Comparison of ENCODE assay signal across 8 cellular contexts in the genomic region with DNA sequence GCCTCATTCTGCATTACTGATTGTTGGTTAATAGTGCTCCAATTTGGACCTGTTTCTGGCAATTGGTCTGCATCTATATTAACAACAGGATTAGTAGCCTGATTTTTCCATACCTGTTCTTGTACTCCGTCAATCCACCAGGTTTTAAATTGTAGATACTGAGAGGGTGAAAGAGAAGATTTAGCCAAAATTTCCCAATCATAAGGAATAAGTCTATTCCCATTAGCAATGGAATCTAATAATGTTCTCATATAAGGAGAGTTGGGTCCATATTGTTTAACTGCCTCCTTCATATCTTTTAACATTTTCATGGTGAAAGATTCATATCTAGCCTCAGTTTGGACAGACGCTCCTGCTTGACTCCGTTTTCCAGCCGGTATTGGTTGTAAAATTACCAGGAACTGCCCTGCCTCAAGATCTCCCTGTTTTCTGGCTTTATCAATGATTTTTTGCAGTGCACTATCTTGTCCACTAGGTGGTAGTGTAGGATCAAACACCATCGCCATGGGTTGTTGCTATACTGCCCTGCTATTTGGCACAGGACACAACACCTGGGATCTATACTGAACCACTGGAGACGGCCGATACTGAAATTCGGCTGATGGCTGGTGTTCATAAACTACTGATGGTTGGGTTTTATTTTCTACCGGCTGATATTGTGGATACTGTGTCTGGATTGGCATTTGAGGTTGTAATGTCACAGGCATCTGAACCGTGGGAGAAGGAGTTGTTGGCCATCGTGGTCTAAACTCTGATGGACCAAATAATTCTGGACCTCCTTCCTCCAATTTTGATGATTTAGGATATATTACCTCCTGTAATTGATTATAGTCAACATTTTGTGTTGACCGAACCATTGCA. TPM values are rescaled to one million over a fixed set of nuclear protein-coding genes. Genes with fewer than 3 reads are reported as not detected.
DNase-seq lines count a peak whose midpoint lies in the region; ATAC-seq and TF ChIP-seq lines count a peak whose summit lies in the region.

No MANE protein-coding gene starts in this region.

- no peaks in the 10 kb centered on the region for H3K4me1 ChIP-seq in mucosa of descending colon (ENCODE audit: low read depth)

- H3K9me3 ChIP-seq in mucosa of descending colon: no peaks in the 10 kb centered on the region

- intact Hi-C loops in mucosa of descending colon (cut with DNase I, micrococcal nuclease): no loop called here

- no peaks in the 10 kb centered on the region for H3K36me3 ChIP-seq in mucosa of descending colon (ENCODE audit: low read depth)

- H3K4me1 Mint-ChIP-seq in endothelial cell (ENCODE audit: unreplicated experiment): no peaks in the 10 kb centered on the region

- H3K27ac Mint-ChIP-seq in endothelial cell (ENCODE audit: unreplicated experiment): no peak overlapping the region

- DNase-seq in GM04504 (ENCODE audit: low read depth) (peak; percentile 46), HS-5 (ENCODE audit: low read depth) (peak; percentile 33), NCI-H69 (lab: John Stamatoyannopoulos, UW) (peak; percentile 82), endothelial cell (ENCODE audit: low spot score) (peak; percentile 63), mucosa of descending colon (peak in 1 of 3 donors; percentile 76), ureter (ENCODE audit: low spot score) (peak; percentile 62)
- DNase-seq in activated CD4-positive, alpha-beta T cell treated with anti-CD3 and anti-CD28 coated beads, Interleukin-2, amount 50 U/mL, for 24 hours (ENCODE audit: low read depth in 1 of 2, low spot score in 1 of 2): peak; percentile 13 to 51

- TF ChIP-seq CTCF in endothelial cell (IDR thresholded peaks at IDR 0.05; ENCODE audit: unreplicated experiment): peak; percentile 91
- TF ChIP-seq CTCF in mucosa of descending colon (IDR thresholded peaks at IDR 0.05): peak; percentile 80

- no peak overlapping the region for H3K4me3 ChIP-seq in mucosa of descending colon

- peak; percentile 97 for ATAC-seq in mucosa of descending colon
- ATAC-seq in GM21529 (IDR thresholded peaks at IDR 0.05; ENCODE audit: unreplicated experiment): no peak

- no peak overlapping the region for H3K4me3 Mint-ChIP-seq in endothelial cell (ENCODE audit: unreplicated experiment)

- H3K36me3 Mint-ChIP-seq in endothelial cell (ENCODE audit: low read depth, unreplicated experiment): no peaks in the 10 kb centered on the region

- no peaks in the 10 kb centered on the region for H3K27me3 Mint-ChIP-seq in endothelial cell (ENCODE audit: unreplicated experiment)

- H3K9me3 Mint-ChIP-seq in endothelial cell (ENCODE audit: unreplicated experiment): no peaks in the 10 kb centered on the region

RNA-seq across cellular contexts. Expression of gene DHRS4L2, which starts 25.2 kb away (rescaled TPM):
- 19.2 TPM for total RNA-seq in endothelial cell (ENCODE audit: unreplicated experiment)
- 10 to 100 TPM; 30.7 to 56.1 (median 45.9) TPM for total RNA-seq in mucosa of descending colon
- 30.3 TPM for total RNA-seq in ureter

RNA-seq across cellular contexts. Expression of gene CARMIL3, which starts 37.9 kb away (rescaled TPM):
- total RNA-seq in endothelial cell (ENCODE audit: unreplicated experiment): 1.4 TPM
- 1 to 10 TPM; 1.4 to 2.7 (median 1.5) TPM for total RNA-seq in mucosa of descending colon
- total RNA-seq in ureter: 1.3 TPM

RNA-seq across cellular contexts. Expression of gene CPNE6, which starts 57.5 kb away (rescaled TPM):
- total RNA-seq in endothelial cell (ENCODE audit: unreplicated experiment): not detected
- 1 to 10 TPM in 1 of 3 donors, under 1 TPM in 1, not detected in 1; 0.14 to 2.2 TPM for total RNA-seq in mucosa of descending colon
- total RNA-seq in ureter: 1.5 TPM
